ENCODE assay signal across 18 cellular contexts in genomic region chr6:150153905-150154492, GRCh38. TPM values are rescaled to one million over a fixed set of nuclear protein-coding genes. Genes with fewer than 3 reads are reported as not detected.
DNase-seq lines count a peak whose midpoint lies in the region; ATAC-seq and TF ChIP-seq lines count a peak whose summit lies in the region.
"Had no signal": no experiment of that assay in that cellular context is flagged by ENCODE, and none has a peak within 500 bp of the region (broad histone marks: within the 10 kb centered on the region; RNA-seq: fewer than 3 reads in every experiment).

No MANE protein-coding gene starts in this region.

- H3K4me1 ChIP-seq in esophagus squamous epithelium, result peaks cover 17 to 72% (median 25%) of the 10 kb centered on the region in 3 donors
- no peaks in the 10 kb centered on the region for H3K4me1 ChIP-seq in smooth muscle cell (ENCODE audit: low read depth)
- H3K4me1 ChIP-seq: A549 had no signal

- intact Hi-C loops in esophagus squamous epithelium (cut with DNase I), result no loop called here

- POLR2A ChIA-PET in RWPE1 (lab: Yijun Ruan, JAX; ENCODE audit: low non-redundant PET), result no interaction called here

- H3K27me3 ChIP-seq in esophagus squamous epithelium (peaks cover 0 to 44% (median 0%) of the 10 kb centered on the region in 4 donors), smooth muscle cell (ENCODE audit: low read depth) (peaks cover 28% of the 10 kb centered on the region)

- H3K4me1 Mint-ChIP-seq in activated T-cell treated with anti-CD3 and anti-CD28 coated beads, Interleukin-2, amount 50 U/mL, for 72 hours (ENCODE audit: low read depth), result peaks cover 30% of the 10 kb centered on the region
- peaks cover 23% of the 10 kb centered on the region for H3K4me1 Mint-ChIP-seq in activated T-cell treated with anti-CD3 and anti-CD28 coated beads, Interleukin-2, amount 50 U/mL, for 24 hours (ENCODE audit: low read depth)

- CTCF ChIA-PET in RWPE1 (lab: Yijun Ruan, JAX), result interaction anchor here (1.6 to 1.7 kb wide), 2 partner anchors 73 to 181 kb away, joined by 3 to 4 read pairs; no protein-coding TSS in a partner anchor

- no peaks in the 10 kb centered on the region for H3F3A ChIP-seq in smooth muscle cell (ENCODE audit: low read depth)

- peak overlapping the region in 1 of 2 donors; percentile 49 for H3K4me3 Mint-ChIP-seq in activated T-cell treated with anti-CD3 and anti-CD28 coated beads, Interleukin-2, amount 50 U/mL, for 72 hours
- no peak overlapping the region for H3K4me3 Mint-ChIP-seq in activated T-cell treated with anti-CD3 and anti-CD28 coated beads, Interleukin-2, amount 50 U/mL, for 24 hours

- peak overlapping the region; percentile 52 for H3K4me2 ChIP-seq in smooth muscle cell
- H3K4me2 ChIP-seq: A549 had no signal

- no peak for TF ChIP-seq CTCF in RWPE1 (conservative IDR thresholded peaks at IDR 0.05; ENCODE audit: low read depth)
- no peak for TF ChIP-seq CTCF in esophagus squamous epithelium (IDR thresholded peaks at IDR 0.05)
- TF ChIP-seq CTCF in smooth muscle cell (IDR thresholded peaks at IDR 0.05; ENCODE audit: borderline replicate concordance, insufficient read depth, poor library complexity, severe bottlenecking), result no peak

- H3K9ac ChIP-seq in smooth muscle cell (ENCODE audit: low read depth), result no peak overlapping the region

- no peaks in the 10 kb centered on the region for H4K20me1 ChIP-seq in smooth muscle cell (ENCODE audit: low read depth)

- H3K9me3 Mint-ChIP-seq in activated T-cell treated with anti-CD3 and anti-CD28 coated beads, Interleukin-2, amount 50 U/mL, for 72 hours, result no peaks in the 10 kb centered on the region
- no peaks in the 10 kb centered on the region for H3K9me3 Mint-ChIP-seq in activated T-cell treated with anti-CD3 and anti-CD28 coated beads, Interleukin-2, amount 50 U/mL, for 24 hours

- H3K27me3 Mint-ChIP-seq in activated T-cell treated with anti-CD3 and anti-CD28 coated beads, Interleukin-2, amount 50 U/mL, for 72 hours (ENCODE audit: low read depth), result peaks cover 85% of the 10 kb centered on the region
- H3K27me3 Mint-ChIP-seq in activated T-cell treated with anti-CD3 and anti-CD28 coated beads, Interleukin-2, amount 50 U/mL, for 24 hours, result peaks cover 69% of the 10 kb centered on the region

- peak overlapping the region; percentile 30 for H3K27ac Mint-ChIP-seq in activated T-cell treated with anti-CD3 and anti-CD28 coated beads, Interleukin-2, amount 50 U/mL, for 72 hours
- H3K27ac Mint-ChIP-seq in activated T-cell treated with anti-CD3 and anti-CD28 coated beads, Interleukin-2, amount 50 U/mL, for 24 hours, result no peak overlapping the region

- H3K9me3 ChIP-seq in esophagus squamous epithelium (no peaks in the 10 kb centered on the region), smooth muscle cell (replicated peaks; ENCODE audit: low read depth) (no peaks in the 10 kb centered on the region)
- H3K9me3 ChIP-seq: A549 had no signal

- no peaks in the 10 kb centered on the region for H3K36me3 Mint-ChIP-seq in activated T-cell treated with anti-CD3 and anti-CD28 coated beads, Interleukin-2, amount 50 U/mL, for 72 hours (ENCODE audit: insufficient read depth in 2 of 2)
- H3K36me3 Mint-ChIP-seq in activated T-cell treated with anti-CD3 and anti-CD28 coated beads, Interleukin-2, amount 50 U/mL, for 24 hours (ENCODE audit: low read depth), result no peaks in the 10 kb centered on the region

- no peak overlapping the region for H2AFZ ChIP-seq in smooth muscle cell (ENCODE audit: low read depth)

- H3K4me3 ChIP-seq in esophagus squamous epithelium (no peak overlapping the region), smooth muscle cell (no peak overlapping the region)
- H3K4me3 ChIP-seq: A549 had no signal

- DNase-seq in activated T-cell treated with anti-CD3 and anti-CD28 coated beads, Interleukin-2, amount 50 U/mL, for 72 hours, result no peak
- DNase-seq in activated T-cell treated with anti-CD3 and anti-CD28 coated beads, Interleukin-2, amount 50 U/mL, for 24 hours, result no peak
- DNase-seq in RWPE1 (ENCODE audit: low spot score) (no peak), esophagus squamous epithelium (lab: John Stamatoyannopoulos, UW) (no peak), smooth muscle cell (lab: John Stamatoyannopoulos, UW; ENCODE audit: unreplicated experiment) (no peak), GM19238 (ENCODE audit: insufficient read length, low spot score) (no peak), NCI-H345 treated with DMSO at 0.1 percent for 48 hours (lab: John Stamatoyannopoulos, UW; ENCODE audit: unreplicated experiment) (no peak), NCI-H510A (lab: John Stamatoyannopoulos, UW) (no peak)
- DNase-seq: activated CD4-positive, alpha-beta T cell treated with anti-CD3 and anti-CD28 coated beads, Interleukin-2, amount 50 U/mL, for 1 hour; effector memory CD4-positive, alpha-beta T cell; NCI-H1436 treated with DMSO at 0.1 percent for 48 hours; NCI-H526 treated with DMSO at 0.1 percent for 48 hours; right cardiac atrium; SIG-M5; substantia nigra had no signal

- no peaks in the 10 kb centered on the region for H3K36me3 ChIP-seq in esophagus squamous epithelium
- no peaks in the 10 kb centered on the region for H3K36me3 ChIP-seq in smooth muscle cell (ENCODE audit: low read depth)

- 22 to 45% methylated on average over 6 of the region's 6 CpGs for WGBS in esophagus squamous epithelium, 2 donors
- 58% methylated on average over 6 of the region's 6 CpGs for WGBS in smooth muscle cell (ENCODE audit: low lambda C conversion rate)

- H3K79me2 ChIP-seq in smooth muscle cell (ENCODE audit: low read depth), result no peaks in the 10 kb centered on the region

- peak overlapping the region; percentile 96 for H3K27ac ChIP-seq in RWPE1
- H3K27ac ChIP-seq in esophagus squamous epithelium, result peak overlapping the region; percentile 68 to 83 (median 79)
- peak overlapping the region; percentile 9 for H3K27ac ChIP-seq in smooth muscle cell (ENCODE audit: low read depth)
- H3K27ac ChIP-seq: A549 had no signal

- ATAC-seq in activated T-cell treated with anti-CD3 and anti-CD28 coated beads, Interleukin-2, amount 50 U/mL, for 72 hours (replicated peaks in 1 of 2), result peak; percentile 51 to 81
- ATAC-seq: A549 had no signal

- no peak for TF ChIP-seq POLR2A in esophagus squamous epithelium (IDR thresholded peaks at IDR 0.05)

RNA-seq across cellular contexts. Expression of gene PPP1R14C, which starts 11.2 kb away (rescaled TPM):
- 1 to 10 TPM; 1.8 TPM for total RNA-seq in activated T-cell treated with anti-CD3 and anti-CD28 coated beads, Interleukin-2, amount 50 U/mL, for 72 hours
- 10 to 100 TPM in 3 of 4 donors, 1 to 10 TPM in 1; 9.3 to 27.8 (median 21.3) TPM for total RNA-seq in esophagus squamous epithelium
- total RNA-seq in smooth muscle cell, result 7.1 and 7.9 TPM in 2 replicates
- polyA plus RNA-seq in smooth muscle cell, result 2.6 and 11.1 TPM in 2 replicates
- total RNA-seq: G401, lung microvascular endothelial cell had no signal

Comparison
In these comparisons a context has a peak if more than half of its experiments do, and no peak if none do; other contexts are left out.
1. H3K27ac ChIP-seq: peak in every context shown above with its lines; median percentile 96 in RWPE1; 79 in esophagus squamous epithelium; 9 in smooth muscle cell.